Comparison of ENCODE assay signal across 1 cellular context in the genomic region with DNA sequence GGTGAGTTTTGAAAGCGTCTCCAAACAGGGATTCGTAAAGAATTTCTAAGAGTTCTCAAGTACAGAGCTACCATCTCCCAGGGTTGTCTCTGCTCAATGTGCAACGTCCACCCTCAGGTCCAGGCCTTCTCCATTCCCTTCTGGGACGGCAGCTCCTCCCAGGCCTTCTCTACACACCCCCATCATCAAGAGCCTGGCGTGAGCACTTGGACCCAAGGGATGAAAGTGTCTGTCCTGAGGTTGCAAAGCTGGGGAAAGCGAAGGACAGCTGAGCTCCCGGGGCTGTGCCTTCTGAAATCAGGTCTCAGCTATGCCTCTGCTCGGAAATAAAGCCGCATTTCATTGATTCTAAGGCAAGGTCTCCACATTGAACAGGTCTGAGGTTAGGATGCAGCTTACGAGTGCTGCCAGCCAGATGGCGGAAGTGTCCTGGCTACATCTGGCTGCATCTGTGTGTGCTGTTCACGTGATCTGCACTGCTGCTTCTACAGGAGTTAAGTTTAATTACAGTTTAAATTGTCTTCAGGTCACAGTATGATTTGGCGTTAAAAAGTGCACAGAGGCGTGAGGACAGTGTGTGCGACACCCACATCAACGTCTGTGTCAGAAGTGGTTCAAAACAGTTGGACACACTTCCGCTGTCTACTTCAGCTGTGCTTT.
TF ChIP-seq lines count a peak whose summit lies in the region.

No MANE protein-coding gene starts in this region.

TF ChIP-seq in HCT116, 20 proteins besides CTCF, POLR2A, EP300 and RAD21 (continued from another document):
- TF ChIP-seq, protein P1, sequence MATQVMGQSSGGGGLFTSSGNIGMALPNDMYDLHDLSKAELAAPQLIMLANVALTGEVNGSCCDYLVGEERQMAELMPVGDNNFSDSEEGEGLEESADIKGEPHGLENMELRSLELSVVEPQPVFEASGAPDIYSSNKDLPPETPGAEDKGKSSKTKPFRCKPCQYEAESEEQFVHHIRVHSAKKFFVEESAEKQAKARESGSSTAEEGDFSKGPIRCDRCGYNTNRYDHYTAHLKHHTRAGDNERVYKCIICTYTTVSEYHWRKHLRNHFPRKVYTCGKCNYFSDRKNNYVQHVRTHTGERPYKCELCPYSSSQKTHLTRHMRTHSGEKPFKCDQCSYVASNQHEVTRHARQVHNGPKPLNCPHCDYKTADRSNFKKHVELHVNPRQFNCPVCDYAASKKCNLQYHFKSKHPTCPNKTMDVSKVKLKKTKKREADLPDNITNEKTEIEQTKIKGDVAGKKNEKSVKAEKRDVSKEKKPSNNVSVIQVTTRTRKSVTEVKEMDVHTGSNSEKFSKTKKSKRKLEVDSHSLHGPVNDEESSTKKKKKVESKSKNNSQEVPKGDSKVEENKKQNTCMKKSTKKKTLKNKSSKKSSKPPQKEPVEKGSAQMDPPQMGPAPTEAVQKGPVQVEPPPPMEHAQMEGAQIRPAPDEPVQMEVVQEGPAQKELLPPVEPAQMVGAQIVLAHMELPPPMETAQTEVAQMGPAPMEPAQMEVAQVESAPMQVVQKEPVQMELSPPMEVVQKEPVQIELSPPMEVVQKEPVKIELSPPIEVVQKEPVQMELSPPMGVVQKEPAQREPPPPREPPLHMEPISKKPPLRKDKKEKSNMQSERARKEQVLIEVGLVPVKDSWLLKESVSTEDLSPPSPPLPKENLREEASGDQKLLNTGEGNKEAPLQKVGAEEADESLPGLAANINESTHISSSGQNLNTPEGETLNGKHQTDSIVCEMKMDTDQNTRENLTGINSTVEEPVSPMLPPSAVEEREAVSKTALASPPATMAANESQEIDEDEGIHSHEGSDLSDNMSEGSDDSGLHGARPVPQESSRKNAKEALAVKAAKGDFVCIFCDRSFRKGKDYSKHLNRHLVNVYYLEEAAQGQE (IDR thresholded peaks at IDR 0.05; ENCODE audit: low read depth), result no peak
- TF ChIP-seq ZFX (IDR thresholded peaks at IDR 0.05), result no peak
- TF ChIP-seq TCF7L2 (IDR thresholded peaks at IDR 0.05; ENCODE audit: borderline replicate concordance, extremely low read depth, insufficient read depth, insufficient read length), result no peak
- TF ChIP-seq POLR2AphosphoS5 (IDR thresholded peaks at IDR 0.05; ENCODE audit: low read depth, low read length), result no peak
- no peak for TF ChIP-seq CBX3 (IDR thresholded peaks at IDR 0.05; ENCODE audit: low read depth)
- no peak for TF ChIP-seq SIN3A (IDR thresholded peaks at IDR 0.05; ENCODE audit: low read depth)
- TF ChIP-seq JUND (IDR thresholded peaks at IDR 0.05), result no peak
- no peak for TF ChIP-seq CEBPB (IDR thresholded peaks at IDR 0.05; ENCODE audit: low read depth)
- no peak for TF ChIP-seq ZNF274 (IDR thresholded peaks at IDR 0.05; ENCODE audit: low read depth, low read length)
- TF ChIP-seq SRF (IDR thresholded peaks at IDR 0.05; ENCODE audit: low read depth), result no peak
- TF ChIP-seq EGR1 (IDR thresholded peaks at IDR 0.05; ENCODE audit: low read depth), result no peak
- TF ChIP-seq, protein P2, sequence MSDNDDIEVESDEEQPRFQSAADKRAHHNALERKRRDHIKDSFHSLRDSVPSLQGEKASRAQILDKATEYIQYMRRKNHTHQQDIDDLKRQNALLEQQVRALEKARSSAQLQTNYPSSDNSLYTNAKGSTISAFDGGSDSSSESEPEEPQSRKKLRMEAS (IDR thresholded peaks at IDR 0.05), result no peak
- TF ChIP-seq ELF1 (IDR thresholded peaks at IDR 0.05; ENCODE audit: borderline replicate concordance, low read depth), result no peak
- TF ChIP-seq SP1 (IDR thresholded peaks at IDR 0.05; ENCODE audit: low read depth), result no peak
